8 cellular contexts compared by ENCODE assay signal in the genomic region with DNA sequence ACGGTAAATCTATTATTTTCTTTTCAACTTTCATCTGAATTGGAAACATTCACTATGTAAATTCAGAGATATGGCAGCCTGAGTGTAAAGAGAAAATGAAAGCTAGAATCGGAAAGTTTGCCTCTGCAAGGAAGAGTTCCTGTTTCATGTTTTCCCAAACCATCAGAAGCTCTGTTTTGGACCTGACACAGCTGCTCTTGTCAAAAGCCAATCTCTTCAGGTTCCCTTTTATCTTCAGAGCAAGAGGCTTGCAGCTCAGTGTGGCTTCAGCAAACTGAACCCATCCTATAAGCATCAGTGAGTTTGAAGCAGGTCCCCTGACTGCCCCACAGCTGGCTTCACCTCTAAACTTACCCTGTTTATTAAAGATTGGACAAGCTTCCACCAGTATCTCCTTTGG.
A peak's percentile ranks its signal among the peaks of the same experiment; 100 is the strongest.
DNase-seq lines count a peak whose midpoint lies in the region; ATAC-seq and TF ChIP-seq lines count a peak whose summit lies in the region.

No MANE protein-coding gene starts in this region.

- H3K4me3 Mint-ChIP-seq in CD14-positive monocyte (peak overlapping the region; percentile 35 to 54), neural progenitor cell (no peak overlapping the region)

- H3K9me3 ChIP-seq in fibroblast of lung (ENCODE audit: control insufficient read depth, insufficient read depth, low read depth, low read length), result no peaks in the 10 kb centered on the region
- H3K9me3 ChIP-seq in neural progenitor cell (ENCODE audit: low read depth), result no peaks in the 10 kb centered on the region

- peaks cover 2% of the 10 kb centered on the region for H3K4me1 ChIP-seq in fibroblast of lung (ENCODE audit: control insufficient read depth, extremely low read depth, insufficient read depth, low read length)
- peaks cover 10% of the 10 kb centered on the region for H3K4me1 ChIP-seq in neural progenitor cell

- H4K20me1 ChIP-seq in fibroblast of lung (ENCODE audit: control insufficient read depth, extremely low read depth, insufficient read depth, low read length) (no peaks in the 10 kb centered on the region), neural progenitor cell (ENCODE audit: low read depth) (no peaks in the 10 kb centered on the region)

- H3K36me3 ChIP-seq in fibroblast of lung (ENCODE audit: control insufficient read depth, insufficient read depth, low read length), result no peaks in the 10 kb centered on the region
- H3K36me3 ChIP-seq in neural progenitor cell, result no peaks in the 10 kb centered on the region

- peak overlapping the region; percentile 44 for H3K9ac ChIP-seq in fibroblast of lung (ENCODE audit: insufficient read depth, low read length)
- no peak overlapping the region for H3K9ac ChIP-seq in neural progenitor cell

- H3K4me3 ChIP-seq in fibroblast of lung (replicated peaks in 1 of 4; ENCODE audit: control extremely low read depth in 1 of 4, insufficient read depth in 1 of 4, low read depth in 3 of 4, low read length in 4 of 4), result peak overlapping the region; percentile 37 to 55 (median 42)
- no peak overlapping the region for H3K4me3 ChIP-seq in neural progenitor cell

- peak overlapping the region; percentile 18 to 89 (median 73) for H3K27ac Mint-ChIP-seq in CD14-positive monocyte
- no peak overlapping the region for H3K27ac Mint-ChIP-seq in neural progenitor cell

- peaks cover 0 to 2% (median 0%) of the 10 kb centered on the region in 7 donors for H3K9me3 Mint-ChIP-seq in CD14-positive monocyte
- H3K9me3 Mint-ChIP-seq in neural progenitor cell, result no peaks in the 10 kb centered on the region

- H2AFZ ChIP-seq in fibroblast of lung (ENCODE audit: low read length) (peak overlapping the region; percentile 97), neural progenitor cell (replicated peaks) (no peak overlapping the region)

- H3K79me2 ChIP-seq in fibroblast of lung (ENCODE audit: control insufficient read depth, insufficient read depth, low read length), result no peaks in the 10 kb centered on the region
- no peaks in the 10 kb centered on the region for H3K79me2 ChIP-seq in neural progenitor cell (ENCODE audit: low read depth)

- CTCF ChIA-PET in RWPE1 (lab: Yijun Ruan, JAX), result no interaction called here

- TF ChIP-seq CTCF in CD14-positive monocyte (IDR thresholded peaks at IDR 0.05), result no peak
- TF ChIP-seq CTCF in fibroblast of lung (conservative IDR thresholded peaks at IDR 0.05 in 1 of 2, IDR thresholded peaks at IDR 0.05 in 1 of 2; ENCODE audit: low read depth in 1 of 2, low read length in 2 of 2), result no peak
- no peak for TF ChIP-seq CTCF in RWPE1 (conservative IDR thresholded peaks at IDR 0.05; ENCODE audit: low read depth)
- TF ChIP-seq CTCF in neural progenitor cell (IDR thresholded peaks at IDR 0.05), result no peak

- no peaks in the 10 kb centered on the region for H3F3A ChIP-seq in neural progenitor cell (ENCODE audit: low read depth)

- POLR2A ChIA-PET in RWPE1 (lab: Yijun Ruan, JAX; ENCODE audit: low non-redundant PET), result no interaction called here

- H3K27me3 ChIP-seq in fibroblast of lung (ENCODE audit: control insufficient read depth, insufficient read depth, low read length) (no peaks in the 10 kb centered on the region), neural progenitor cell (no peaks in the 10 kb centered on the region)

- H3K36me3 Mint-ChIP-seq in CD14-positive monocyte (no peaks in the 10 kb centered on the region), neural progenitor cell (no peaks in the 10 kb centered on the region)

- H3K4me1 Mint-ChIP-seq in CD14-positive monocyte (peaks cover 24% of the 10 kb centered on the region), neural progenitor cell (peaks cover 4% of the 10 kb centered on the region)

- H3K4me2 ChIP-seq in fibroblast of lung (ENCODE audit: extremely low read depth, insufficient read depth, low read length) (peak overlapping the region; percentile 88), neural progenitor cell (no peak overlapping the region)

- no peak for DNase-seq in CD14-positive monocyte (ENCODE audit: low spot score)
- DNase-seq in fibroblast of lung (ENCODE audit: low read depth in 2 of 2), result peak in 1 of 2 donors; percentile 47
- no peak for DNase-seq in SHP77 (lab: John Stamatoyannopoulos, UW)
- no peak for DNase-seq in RWPE1 (ENCODE audit: low spot score)
- DNase-seq in neural progenitor cell (ENCODE audit: low spot score), result no peak
- DNase-seq in NCI-H1417 treated with DMSO at 0.1 percent for 48 hours (lab: John Stamatoyannopoulos, UW), result no peak

- ATAC-seq in GM19463 (IDR thresholded peaks at IDR 0.05; ENCODE audit: unreplicated experiment) (peak; percentile 80), HG03432 (IDR thresholded peaks at IDR 0.05; ENCODE audit: unreplicated experiment) (peak; percentile 86)

- peaks cover 0 to 1% (median 0%) of the 10 kb centered on the region in 3 donors for H3K27me3 Mint-ChIP-seq in CD14-positive monocyte (ENCODE audit: low read depth in 3 of 3)
- no peaks in the 10 kb centered on the region for H3K27me3 Mint-ChIP-seq in neural progenitor cell (ENCODE audit: insufficient read depth, low read depth)

- intact Hi-C loops in CD14-positive monocyte (cut with micrococcal nuclease), result no loop called here

- H3K27ac ChIP-seq in fibroblast of lung (ENCODE audit: insufficient read depth, low read length) (peak overlapping the region; percentile 70), RWPE1 (no peak overlapping the region), neural progenitor cell (no peak overlapping the region)
